ENCODE assay signal across 15 cellular contexts in the genomic region with DNA sequence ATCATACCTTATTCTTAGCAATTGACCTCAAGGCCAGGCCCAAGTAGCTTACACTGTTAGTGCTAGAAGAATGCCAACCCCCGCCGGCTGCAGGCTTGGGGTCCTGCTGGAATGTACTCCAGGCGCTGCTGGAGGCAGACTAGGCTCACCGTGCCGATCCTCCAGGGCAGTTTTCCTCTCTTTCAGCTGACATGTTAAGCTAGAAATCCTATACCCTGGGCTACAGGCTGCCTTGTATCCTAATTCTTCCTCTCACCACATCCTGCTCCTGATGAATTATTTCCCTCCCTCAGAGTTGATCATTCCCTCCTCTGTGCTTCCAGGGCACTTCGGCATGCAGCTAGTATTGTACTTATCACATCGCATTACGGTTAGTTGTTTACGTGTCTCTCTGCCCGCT. TPM values are rescaled to one million over a fixed set of nuclear protein-coding genes. Genes with fewer than 3 reads are reported as not detected.
DNase-seq lines count a peak whose midpoint lies in the region; ATAC-seq and TF ChIP-seq lines count a peak whose summit lies in the region.
"Had no signal": no experiment of that assay in that cellular context is flagged by ENCODE, and none has a peak within 500 bp of the region (broad histone marks: within the 10 kb centered on the region; RNA-seq: fewer than 3 reads in every experiment).

No MANE protein-coding gene starts in this region.

- H3K4me1 ChIP-seq in RWPE2 (ENCODE audit: insufficient read depth, poor library complexity, severe bottlenecking) = peaks cover 2% of the 10 kb centered on the region

- H3K27ac ChIP-seq in RWPE2 (ENCODE audit: poor library complexity, severe bottlenecking) = no peak overlapping the region
- H3K27ac ChIP-seq: gastroesophageal sphincter, tibial artery had no signal

- peaks cover 52% of the 10 kb centered on the region for H3K4me1 Mint-ChIP-seq in glutamatergic neuron (ENCODE audit: low read depth, unreplicated experiment)
- peaks cover 14% of the 10 kb centered on the region for H3K4me1 Mint-ChIP-seq in activated naive CD8-positive, alpha-beta T cell treated with anti-CD3 and anti-CD28 coated beads, Interleukin-2, amount 50 U/mL, for 24 hours

- ATAC-seq in RWPE2 (ENCODE audit: low read depth) = no peak
- no peak for ATAC-seq in activated naive CD8-positive, alpha-beta T cell treated with anti-CD3 and anti-CD28 coated beads, Interleukin-2, amount 50 U/mL, for 24 hours
- ATAC-seq: gastroesophageal sphincter; stimulated activated memory B cell treated with anti-CD40 and anti-IgM and Interleukin-4, amounts not matched to agents 10 μg/mL and 1 μg/mL and 100 μg/mL, for 72 hours had no signal

- peak overlapping the region; percentile 25 for H3K27ac Mint-ChIP-seq in glutamatergic neuron (ENCODE audit: unreplicated experiment)
- no peak overlapping the region for H3K27ac Mint-ChIP-seq in activated naive CD8-positive, alpha-beta T cell treated with anti-CD3 and anti-CD28 coated beads, Interleukin-2, amount 50 U/mL, for 24 hours
- H3K27ac Mint-ChIP-seq: dendritic cell treated with granulocyte-macrophage colony-stimulating factor and Interleukin-4, amounts not matched to agents 40 ng/mL and 50 ng/mL, for 4 days; HFFc6; stimulated activated memory B cell treated with anti-CD40 and anti-IgM and Interleukin-4, amounts not matched to agents 10 μg/mL and 1 μg/mL and 100 μg/mL, for 72 hours had no signal

- no peak for TF ChIP-seq CTCF in RWPE2 (IDR thresholded peaks at IDR 0.05; ENCODE audit: poor library complexity, severe bottlenecking)
- TF ChIP-seq CTCF in glutamatergic neuron (IDR thresholded peaks at IDR 0.05; ENCODE audit: partially characterized antibody, unreplicated experiment) = no peak

- peak; percentile 59 for DNase-seq in H7
- DNase-seq in RWPE2 (ENCODE audit: low spot score) = peak; percentile 57
- DNase-seq in glutamatergic neuron = no peak
- DNase-seq in renal cortical epithelial cell (ENCODE audit: low read depth) = peak; percentile 63
- DNase-seq in activated naive CD8-positive, alpha-beta T cell treated with anti-CD3 and anti-CD28 coated beads, Interleukin-2, amount 50 U/mL, for 24 hours = no peak
- DNase-seq in DMS 273 (lab: John Stamatoyannopoulos, UW; ENCODE audit: unreplicated experiment) = no peak
- no peak for DNase-seq in D341Med (ENCODE audit: low spot score)
- DNase-seq: activated effector memory CD4-positive, alpha-beta T cell treated with Interleukin-2 at 50 U/mL for 16 hours; DMS53; HFFc6; NK-92 treated with Interleukin-12 subunit alpha and Interleukin-12 subunit beta, amount 100 ng/mL, for 24 hours; tibial artery had no signal

- H3K27me3 Mint-ChIP-seq in glutamatergic neuron (ENCODE audit: unreplicated experiment) = peaks cover 15% of the 10 kb centered on the region
- peaks cover 56% of the 10 kb centered on the region for H3K27me3 Mint-ChIP-seq in activated naive CD8-positive, alpha-beta T cell treated with anti-CD3 and anti-CD28 coated beads, Interleukin-2, amount 50 U/mL, for 24 hours

- H3K36me3 ChIP-seq in H7 (replicated peaks; ENCODE audit: control insufficient read depth, insufficient read depth, low read length) (no peaks in the 10 kb centered on the region), RWPE2 (ENCODE audit: low read depth) (no peaks in the 10 kb centered on the region)
- H3K36me3 ChIP-seq: gastroesophageal sphincter, tibial artery had no signal

- peaks cover 19% of the 10 kb centered on the region for H3K9me3 Mint-ChIP-seq in glutamatergic neuron (ENCODE audit: unreplicated experiment)
- H3K9me3 Mint-ChIP-seq in activated naive CD8-positive, alpha-beta T cell treated with anti-CD3 and anti-CD28 coated beads, Interleukin-2, amount 50 U/mL, for 24 hours = no peaks in the 10 kb centered on the region
- H3K9me3 Mint-ChIP-seq: dendritic cell treated with granulocyte-macrophage colony-stimulating factor and Interleukin-4, amounts not matched to agents 40 ng/mL and 50 ng/mL, for 4 days; HFFc6; stimulated activated memory B cell treated with anti-CD40 and anti-IgM and Interleukin-4, amounts not matched to agents 10 μg/mL and 1 μg/mL and 100 μg/mL, for 72 hours had no signal

- peak overlapping the region; percentile 95 for H3K4me3 Mint-ChIP-seq in glutamatergic neuron (ENCODE audit: unreplicated experiment)
- H3K4me3 Mint-ChIP-seq in activated naive CD8-positive, alpha-beta T cell treated with anti-CD3 and anti-CD28 coated beads, Interleukin-2, amount 50 U/mL, for 24 hours = no peak overlapping the region
- H3K4me3 Mint-ChIP-seq: dendritic cell treated with granulocyte-macrophage colony-stimulating factor and Interleukin-4, amounts not matched to agents 40 ng/mL and 50 ng/mL, for 4 days had no signal

- H3K9me3 ChIP-seq in RWPE2 (ENCODE audit: severe bottlenecking) = no peaks in the 10 kb centered on the region
- H3K9me3 ChIP-seq: gastroesophageal sphincter, tibial artery had no signal

- H3K36me3 Mint-ChIP-seq in glutamatergic neuron (ENCODE audit: unreplicated experiment) = peaks cover 5% of the 10 kb centered on the region
- H3K36me3 Mint-ChIP-seq in activated naive CD8-positive, alpha-beta T cell treated with anti-CD3 and anti-CD28 coated beads, Interleukin-2, amount 50 U/mL, for 24 hours (ENCODE audit: low read depth) = no peaks in the 10 kb centered on the region

- H3K27me3 ChIP-seq in H7 (ENCODE audit: control insufficient read depth, insufficient read depth, low read length) (peaks cover 25% of the 10 kb centered on the region), RWPE2 (ENCODE audit: insufficient read depth, poor library complexity, severe bottlenecking) (no peaks in the 10 kb centered on the region)

- H3K4me3 ChIP-seq in H7 (ENCODE audit: insufficient read depth, low read depth, low read length) = no peak overlapping the region
- H3K4me3 ChIP-seq in RWPE2 (ENCODE audit: severe bottlenecking) = no peak overlapping the region
- H3K4me3 ChIP-seq: gastroesophageal sphincter, tibial artery had no signal

RNA-seq across cellular contexts. Expression of gene SPTBN2, which starts 3.4 kb away (rescaled TPM):
- 39.2 and 51.2 TPM in 2 replicates for total RNA-seq in H7 (2014; rRNA removed; shearing (Covaris generic))
- total RNA-seq in glutamatergic neuron (ENCODE audit: unreplicated experiment) (371 TPM), renal cortical epithelial cell (88.6 and 208 TPM in 2 replicates)

RNA-seq across cellular contexts. Expression of gene RBM4B, which starts 48.0 kb away (rescaled TPM):
- total RNA-seq in H7 (2014; rRNA removed; shearing (Covaris generic)) = 13.1 and 21.8 TPM in 2 replicates
- total RNA-seq in glutamatergic neuron (ENCODE audit: unreplicated experiment) (61.2 TPM), renal cortical epithelial cell (16.1 and 26.7 TPM in 2 replicates)

Comparison
In these comparisons a context has a peak if more than half of its experiments do, and no peak if none do; other contexts are left out.
1. DNase-seq: peak in H7 (single experiment), RWPE2 (single experiment) and renal cortical epithelial cell (single experiment); none in glutamatergic neuron (single experiment), activated naive CD8-positive, alpha-beta T cell treated with anti-CD3 and anti-CD28 coated beads, Interleukin-2, amount 50 U/mL, for 24 hours (single experiment), DMS 273 (single experiment) and D341Med (single experiment).